Comparison of ENCODE assay signal across 20 cellular contexts in genomic region chr2:134039912-134040581, GRCh38.
DNase-seq lines count a peak whose midpoint lies in the region; ATAC-seq and TF ChIP-seq lines count a peak whose summit lies in the region.
"Had no signal": no experiment of that assay in that cellular context is flagged by ENCODE, and none has a peak within 500 bp of the region (broad histone marks: within the 10 kb centered on the region; RNA-seq: fewer than 3 reads in every experiment).

No MANE protein-coding gene starts in this region.

- POLR2A ChIA-PET in activated naive CD8-positive, alpha-beta T cell treated with anti-CD3 and anti-CD28 coated beads, Interleukin-2, amount 10 ng/mL, durations not matched to agents 7 days and 5 days (lab: Charles Lee): no interaction called here

- WGBS in mesenchymal stem cell: 82% methylated on average over 1 of the region's 1 CpG
- WGBS in H9 (ENCODE audit: extremely low coverage, insufficient read length, low lambda C conversion rate): no CpG with 5 or more reads among the region's 1 CpG
- no CpG with 5 or more reads among the region's 1 CpG for WGBS in neuronal stem cell (ENCODE audit: extremely low coverage in 2 of 2, insufficient read length in 2 of 2, insufficient replicate concordance in 1 of 2), 2 donors
- WGBS in adrenal gland, 4 donors: 73 to 89% (median 82%) methylated on average over 1 of the region's 1 CpG

- no peak overlapping the region for H2BK5ac ChIP-seq in mesenchymal stem cell (ENCODE audit: low read depth, low read length, poor library complexity, severe bottlenecking)
- H2BK5ac ChIP-seq in H9 (ENCODE audit: insufficient read length, low read length): no peak overlapping the region
- no peak overlapping the region for H2BK5ac ChIP-seq in neuronal stem cell (ENCODE audit: low read length)

- no peak overlapping the region for H3K4me3 ChIP-seq in mesenchymal stem cell (ENCODE audit: insufficient read depth in 1 of 2, low read depth in 1 of 2, low read length in 2 of 2)
- H3K4me3 ChIP-seq in neuronal stem cell (ENCODE audit: low read length in 2 of 2): no peak overlapping the region
- no peak overlapping the region for H3K4me3 ChIP-seq in adrenal gland
- H3K4me3 ChIP-seq: heart right ventricle, PC-9, tibial artery had no signal

- H3K23me2 ChIP-seq in H9 (ENCODE audit: insufficient read length, low read depth, low read length, poor library complexity, severe bottlenecking): no peaks in the 10 kb centered on the region

- H3K14ac ChIP-seq in mesenchymal stem cell (ENCODE audit: low read length in 2 of 2) (no peak overlapping the region), H9 (ENCODE audit: insufficient read depth, low read length) (no peak overlapping the region), neuronal stem cell (ENCODE audit: low read length) (no peak overlapping the region)

- H4K5ac ChIP-seq in H9 (ENCODE audit: insufficient read length, low read depth, low read length): no peak overlapping the region

- H3T11ph ChIP-seq in H9 (ENCODE audit: low read length): no peak overlapping the region

- H3K36me3 ChIP-seq in mesenchymal stem cell (ENCODE audit: control insufficient read depth in 1 of 2, insufficient read depth in 2 of 2, low read depth in 1 of 2, low read length in 2 of 2) (no peaks in the 10 kb centered on the region), neuronal stem cell (replicated peaks in 1 of 2; ENCODE audit: control insufficient read depth in 2 of 2, insufficient read depth in 2 of 2, low read length in 2 of 2) (no peaks in the 10 kb centered on the region), adrenal gland (replicated peaks in 1 of 2) (no peaks in the 10 kb centered on the region)
- H3K36me3 ChIP-seq: heart right ventricle, tibial artery had no signal

- H3K56ac ChIP-seq in H9 (ENCODE audit: insufficient read length, low read depth, low read length): no peak overlapping the region

- no peak for TF ChIP-seq POLR2A in adrenal gland (IDR thresholded peaks at IDR 0.05)

- peaks cover 8% of the 10 kb centered on the region for H3K4me1 Mint-ChIP-seq in activated naive CD8-positive, alpha-beta T cell treated with anti-CD3 and anti-CD28 coated beads, Interleukin-2, amount 10 ng/mL, durations not matched to agents 7 days and 5 days
- peaks cover 6% of the 10 kb centered on the region for H3K4me1 Mint-ChIP-seq in activated naive CD8-positive, alpha-beta T cell treated with anti-CD3 and anti-CD28 coated beads for 36 hours
- no peaks in the 10 kb centered on the region for H3K4me1 Mint-ChIP-seq in H9
- H3K4me1 Mint-ChIP-seq: mesothelial cell of epicardium had no signal

- H3K4me3 Mint-ChIP-seq in activated naive CD8-positive, alpha-beta T cell treated with anti-CD3 and anti-CD28 coated beads, Interleukin-2, amount 10 ng/mL, durations not matched to agents 7 days and 5 days: peak overlapping the region; percentile 6
- H3K4me3 Mint-ChIP-seq in activated naive CD8-positive, alpha-beta T cell treated with anti-CD3 and anti-CD28 coated beads for 36 hours: no peak overlapping the region
- H3K4me3 Mint-ChIP-seq in H9: no peak overlapping the region
- H3K4me3 Mint-ChIP-seq: mesothelial cell of epicardium had no signal

- H3K4me1 ChIP-seq in mesenchymal stem cell (ENCODE audit: control insufficient read depth, insufficient read depth, low read depth, low read length) (no peaks in the 10 kb centered on the region), H9 (ENCODE audit: insufficient read depth, low read length) (no peaks in the 10 kb centered on the region), neuronal stem cell (ENCODE audit: control insufficient read depth in 2 of 2, insufficient read depth in 1 of 2, low read depth in 1 of 2, low read length in 2 of 2) (no peaks in the 10 kb centered on the region), adrenal gland (replicated peaks in 1 of 2) (no peaks in the 10 kb centered on the region)
- H3K4me1 ChIP-seq: heart right ventricle had no signal

- H3K27me3 ChIP-seq in mesenchymal stem cell (ENCODE audit: control insufficient read depth in 1 of 2, insufficient read depth in 1 of 2, low read length in 2 of 2): peaks cover 2 to 7% of the 10 kb centered on the region in 2 experiments
- no peaks in the 10 kb centered on the region for H3K27me3 ChIP-seq in H9 (ENCODE audit: insufficient read depth, low read length)
- no peaks in the 10 kb centered on the region for H3K27me3 ChIP-seq in neuronal stem cell (ENCODE audit: control insufficient read depth in 3 of 3, insufficient read depth in 3 of 3, low read depth in 1 of 3, low read length in 3 of 3)
- H3K27me3 ChIP-seq in adrenal gland: no peaks in the 10 kb centered on the region
- H3K27me3 ChIP-seq: tibial artery had no signal

- H4K91ac ChIP-seq in mesenchymal stem cell (ENCODE audit: low read length) (no peak overlapping the region), H9 (ENCODE audit: insufficient read length, low read depth, low read length) (no peak overlapping the region), neuronal stem cell (ENCODE audit: low read depth, low read length, poor library complexity) (no peak overlapping the region)

- H2BK12ac ChIP-seq in mesenchymal stem cell (ENCODE audit: low read length in 2 of 2): no peak overlapping the region
- H2BK12ac ChIP-seq in H9 (ENCODE audit: insufficient read length, low read depth, low read length): no peak overlapping the region
- H2BK12ac ChIP-seq in neuronal stem cell (ENCODE audit: low read length): no peak overlapping the region

- no peaks in the 10 kb centered on the region for H3K9me3 ChIP-seq in mesenchymal stem cell (ENCODE audit: control insufficient read depth, low read length)
- no peaks in the 10 kb centered on the region for H3K9me3 ChIP-seq in H9 (ENCODE audit: control insufficient read depth, low read depth, low read length)
- no peaks in the 10 kb centered on the region for H3K9me3 ChIP-seq in neuronal stem cell (replicated peaks in 1 of 2; ENCODE audit: control insufficient read depth in 2 of 2, insufficient read depth in 1 of 2, low read depth in 1 of 2, low read length in 2 of 2)
- no peaks in the 10 kb centered on the region for H3K9me3 ChIP-seq in adrenal gland (replicated peaks in 1 of 3)

- H3K4me2 ChIP-seq in mesenchymal stem cell (ENCODE audit: low read length, poor library complexity, severe bottlenecking): no peak overlapping the region
- H3K4me2 ChIP-seq in H9 (ENCODE audit: insufficient read depth, insufficient read length, low read length): no peak overlapping the region
- H3K4me2 ChIP-seq in neuronal stem cell (ENCODE audit: insufficient read depth, low read length, poor library complexity, severe bottlenecking): no peak overlapping the region
- H3K4me2 ChIP-seq: KMS-11, PC-9 had no signal

- H3K23ac ChIP-seq in mesenchymal stem cell (ENCODE audit: low read length in 2 of 2): no peak overlapping the region
- no peak overlapping the region for H3K23ac ChIP-seq in H9 (ENCODE audit: insufficient read length, low read depth, low read length)
- no peak overlapping the region for H3K23ac ChIP-seq in neuronal stem cell (ENCODE audit: low read depth, low read length, poor library complexity)

- H3K36me3 Mint-ChIP-seq in activated naive CD8-positive, alpha-beta T cell treated with anti-CD3 and anti-CD28 coated beads, Interleukin-2, amount 10 ng/mL, durations not matched to agents 7 days and 5 days: no peaks in the 10 kb centered on the region
- H3K36me3 Mint-ChIP-seq in activated naive CD8-positive, alpha-beta T cell treated with anti-CD3 and anti-CD28 coated beads for 36 hours: no peaks in the 10 kb centered on the region
- H3K36me3 Mint-ChIP-seq in H9 (ENCODE audit: insufficient read depth in 1 of 3, low read depth in 3 of 3): peaks cover 13 to 40% (median 37%) of the 10 kb centered on the region in 3 experiments

- H3K27ac ChIP-seq in mesenchymal stem cell (ENCODE audit: low read length, poor library complexity, severe bottlenecking) (no peak overlapping the region), H9 (ENCODE audit: insufficient read length, low read depth, low read length) (no peak overlapping the region), neuronal stem cell (replicated peaks; ENCODE audit: low read length) (no peak overlapping the region), adrenal gland (no peak overlapping the region)
- H3K27ac ChIP-seq: heart right ventricle, KMS-11, PC-9, tibial artery had no signal

- H2BK120ac ChIP-seq in mesenchymal stem cell (ENCODE audit: low read depth, low read length): no peak overlapping the region
- no peak overlapping the region for H2BK120ac ChIP-seq in H9 (ENCODE audit: low read depth, low read length, poor library complexity, severe bottlenecking)
- H2BK120ac ChIP-seq in neuronal stem cell (ENCODE audit: low read depth, low read length): no peak overlapping the region

- no peak overlapping the region for H2BK15ac ChIP-seq in mesenchymal stem cell (ENCODE audit: low read depth, poor library complexity, severe bottlenecking)
- H2BK15ac ChIP-seq in H9 (ENCODE audit: low read depth, low read length): no peak overlapping the region
- H2BK15ac ChIP-seq in neuronal stem cell (ENCODE audit: low read length): no peak overlapping the region

- no peak for DNase-seq in activated naive CD8-positive, alpha-beta T cell treated with anti-CD3 and anti-CD28 coated beads, Interleukin-2, amount 10 ng/mL, durations not matched to agents 7 days and 5 days
- no peak for DNase-seq in activated naive CD8-positive, alpha-beta T cell treated with anti-CD3 and anti-CD28 coated beads for 36 hours
- DNase-seq in mesenchymal stem cell: no peak
- DNase-seq in H9: no peak
- DNase-seq in neuronal stem cell (ENCODE audit: low spot score): no peak
- DNase-seq in adrenal gland: no peak
- DNase-seq: activated CD8-positive, alpha-beta memory T cell treated with anti-CD3 and anti-CD28 coated beads for 24 hours; activated effector memory CD4-positive, alpha-beta T cell treated with anti-CD3 and anti-CD28 coated beads, Interleukin-2, amount 50 U/mL, for 16 hours; heart right ventricle; kidney; NCI-H1436; PC-9; stimulated activated CD4-positive, alpha-beta T cell treated with anti-CD3 and anti-CD28 coated beads, Interleukin-4, amount 100 ng/mL, for 24 hours; tibial artery had no signal

- no peak for ATAC-seq in activated naive CD8-positive, alpha-beta T cell treated with anti-CD3 and anti-CD28 coated beads, Interleukin-2, amount 10 ng/mL, durations not matched to agents 7 days and 5 days (ENCODE audit: low read depth)
- ATAC-seq in GM21786 (IDR thresholded peaks at IDR 0.05; ENCODE audit: unreplicated experiment): peak; percentile 59
- ATAC-seq in HG03571 (IDR thresholded peaks at IDR 0.05; ENCODE audit: unreplicated experiment): peak; percentile 69
- ATAC-seq: heart right ventricle, sciatic nerve, SK-N-SH treated with all-trans-retinoic acid at 6 μM for 48 hours had no signal

- no peaks in the 10 kb centered on the region for H4K20me1 ChIP-seq in H9 (ENCODE audit: control insufficient read depth, insufficient read depth, insufficient read length)

- H3K9ac ChIP-seq in mesenchymal stem cell (ENCODE audit: low read length) (no peak overlapping the region), H9 (ENCODE audit: extremely low read depth, insufficient read length, low read length) (no peak overlapping the region), neuronal stem cell (ENCODE audit: low read depth, low read length, poor library complexity) (no peak overlapping the region)
- H3K9ac ChIP-seq: KMS-11 had no signal

- H2AFZ ChIP-seq in mesenchymal stem cell (ENCODE audit: low read depth, low read length) (no peak overlapping the region), H9 (ENCODE audit: low read length) (no peak overlapping the region), neuronal stem cell (ENCODE audit: low read length) (no peak overlapping the region)
- H2AFZ ChIP-seq: PC-9 had no signal

- H3K79me2 ChIP-seq in H9 (ENCODE audit: insufficient read depth, low read length): no peaks in the 10 kb centered on the region

- H3K27me3 Mint-ChIP-seq in activated naive CD8-positive, alpha-beta T cell treated with anti-CD3 and anti-CD28 coated beads, Interleukin-2, amount 10 ng/mL, durations not matched to agents 7 days and 5 days: peaks cover 25% of the 10 kb centered on the region
- H3K27me3 Mint-ChIP-seq in activated naive CD8-positive, alpha-beta T cell treated with anti-CD3 and anti-CD28 coated beads for 36 hours: peaks cover 28% of the 10 kb centered on the region
- peaks cover 4% of the 10 kb centered on the region for H3K27me3 Mint-ChIP-seq in H9 (ENCODE audit: low read depth)

- no peak overlapping the region for H2BK20ac ChIP-seq in H9 (ENCODE audit: low read depth, low read length, poor library complexity, severe bottlenecking)

- H2AK5ac ChIP-seq in mesenchymal stem cell (ENCODE audit: low read length, severe bottlenecking) (no peak overlapping the region), H9 (ENCODE audit: insufficient read length, low read length) (no peak overlapping the region), neuronal stem cell (ENCODE audit: low read depth, low read length) (no peak overlapping the region)

- TF ChIP-seq CTCF in H9 (conservative IDR thresholded peaks at IDR 0.05): no peak
- no peak for TF ChIP-seq CTCF in adrenal gland (IDR thresholded peaks at IDR 0.05)

- H3K27ac Mint-ChIP-seq in activated naive CD8-positive, alpha-beta T cell treated with anti-CD3 and anti-CD28 coated beads, Interleukin-2, amount 10 ng/mL, durations not matched to agents 7 days and 5 days: no peak overlapping the region
- no peak overlapping the region for H3K27ac Mint-ChIP-seq in activated naive CD8-positive, alpha-beta T cell treated with anti-CD3 and anti-CD28 coated beads for 36 hours
- no peak overlapping the region for H3K27ac Mint-ChIP-seq in H9
- H3K27ac Mint-ChIP-seq: mesothelial cell of epicardium had no signal

- no peak overlapping the region for H3K18ac ChIP-seq in mesenchymal stem cell (ENCODE audit: low read depth in 1 of 2, low read length in 2 of 2)
- no peak overlapping the region for H3K18ac ChIP-seq in H9 (ENCODE audit: insufficient read length, low read depth, low read length)
- H3K18ac ChIP-seq in neuronal stem cell (ENCODE audit: low read length): no peak overlapping the region

- intact Hi-C loops in adrenal gland (cut with DNase I): no loop called here

- H3K4ac ChIP-seq in mesenchymal stem cell (ENCODE audit: low read depth in 1 of 2, low read length in 2 of 2) (no peak overlapping the region), H9 (ENCODE audit: low read depth, low read length) (no peak overlapping the region), neuronal stem cell (ENCODE audit: low read length) (no peak overlapping the region)

- H3K79me1 ChIP-seq in mesenchymal stem cell (replicated peaks; ENCODE audit: low read length, poor library complexity, severe bottlenecking): no peaks in the 10 kb centered on the region
- H3K79me1 ChIP-seq in H9 (ENCODE audit: insufficient read depth, low read depth, low read length, poor library complexity, severe bottlenecking): no peaks in the 10 kb centered on the region
- no peaks in the 10 kb centered on the region for H3K79me1 ChIP-seq in neuronal stem cell (ENCODE audit: low read depth, low read length)

- H3K9me3 Mint-ChIP-seq in activated naive CD8-positive, alpha-beta T cell treated with anti-CD3 and anti-CD28 coated beads, Interleukin-2, amount 10 ng/mL, durations not matched to agents 7 days and 5 days: peaks cover 8% of the 10 kb centered on the region
- peaks cover 8% of the 10 kb centered on the region for H3K9me3 Mint-ChIP-seq in activated naive CD8-positive, alpha-beta T cell treated with anti-CD3 and anti-CD28 coated beads for 36 hours
- peaks cover 33 to 35% of the 10 kb centered on the region in 2 experiments for H3K9me3 Mint-ChIP-seq in H9

- H4K8ac ChIP-seq in mesenchymal stem cell (ENCODE audit: low read length) (no peak overlapping the region), H9 (replicated peaks; ENCODE audit: insufficient read length, low read depth, low read length) (no peak overlapping the region), neuronal stem cell (ENCODE audit: low read depth, low read length) (no peak overlapping the region)
